ENCODE assay signal across 13 cellular contexts in the genomic region with DNA sequence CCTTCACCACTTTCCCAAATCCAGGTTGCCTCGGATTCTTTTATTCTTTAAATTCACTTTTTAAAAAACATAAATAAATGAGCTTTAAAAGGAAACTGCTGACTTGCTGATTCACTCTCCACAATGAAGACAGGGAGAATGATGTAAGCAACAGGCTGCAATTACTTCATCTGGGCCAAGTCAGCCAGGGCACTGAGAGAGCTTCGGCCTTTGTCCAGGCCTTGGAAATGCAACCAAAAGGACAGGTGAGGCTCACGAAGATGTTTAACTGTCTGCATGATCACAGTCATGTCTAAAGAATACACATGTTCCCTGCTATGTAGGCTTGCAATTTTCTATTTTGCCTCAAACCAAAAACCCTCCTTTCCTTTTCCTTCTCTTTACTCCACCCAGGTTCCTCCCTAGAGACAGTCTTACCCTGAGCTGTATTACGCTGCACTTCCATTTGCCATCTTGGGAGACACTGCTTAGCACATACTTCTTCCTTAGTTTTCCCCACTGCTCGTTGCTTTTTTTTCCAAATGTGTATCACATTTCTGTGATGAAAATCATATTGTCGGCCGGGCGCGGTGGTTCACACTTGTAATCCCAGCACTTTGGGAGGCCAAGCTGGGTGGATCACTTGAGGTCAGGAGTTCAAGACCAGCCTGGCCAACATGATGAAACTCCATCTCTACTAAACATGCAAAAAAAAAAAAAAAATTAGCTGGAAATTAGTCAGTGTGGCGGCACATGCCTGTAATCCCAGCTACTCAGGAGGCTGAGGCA. TPM values are rescaled to one million over a fixed set of nuclear protein-coding genes. Genes with fewer than 3 reads are reported as not detected.
DNase-seq lines count a peak whose midpoint lies in the region; ATAC-seq and TF ChIP-seq lines count a peak whose summit lies in the region.
"Had no signal": no experiment of that assay in that cellular context is flagged by ENCODE, and none has a peak within 500 bp of the region (broad histone marks: within the 10 kb centered on the region; RNA-seq: fewer than 3 reads in every experiment).

No MANE protein-coding gene starts in this region.

- TF ChIP-seq CTCF in AG09309 (IDR thresholded peaks at IDR 0.05; ENCODE audit: control insufficient read depth, insufficient read depth, low read depth, low read length, missing control alignments): no peak
- no peak for TF ChIP-seq CTCF in neural crest cell (conservative IDR thresholded peaks at IDR 0.05)

- no peaks in the 10 kb centered on the region for H3K36me3 Mint-ChIP-seq in neural crest cell (ENCODE audit: low read depth)
- peaks cover 0 to 1% (median 0%) of the 10 kb centered on the region in 3 donors for H3K36me3 Mint-ChIP-seq in naive thymus-derived CD8-positive, alpha-beta T cell

- H3K4me3 Mint-ChIP-seq in neural crest cell: no peak overlapping the region
- no peak overlapping the region for H3K4me3 Mint-ChIP-seq in naive thymus-derived CD8-positive, alpha-beta T cell

- H3K9me3 Mint-ChIP-seq in neural crest cell: no peaks in the 10 kb centered on the region
- H3K9me3 Mint-ChIP-seq in naive thymus-derived CD8-positive, alpha-beta T cell: no peaks in the 10 kb centered on the region

- POLR2A ChIA-PET in naive thymus-derived CD8-positive, alpha-beta T cell (lab: Charles Lee): no interaction called here

- H3K27me3 Mint-ChIP-seq in neural crest cell (ENCODE audit: low read depth): peaks cover 2% of the 10 kb centered on the region
- peaks cover 0 to 27% (median 3%) of the 10 kb centered on the region in 5 donors for H3K27me3 Mint-ChIP-seq in naive thymus-derived CD8-positive, alpha-beta T cell

- H3K27ac Mint-ChIP-seq in neural crest cell (ENCODE audit: unreplicated experiment): peak overlapping the region; percentile 64
- no peak overlapping the region for H3K27ac Mint-ChIP-seq in naive thymus-derived CD8-positive, alpha-beta T cell

- DNase-seq in AG09309 (ENCODE audit: low read depth) (peak; percentile 55), MV-4-11 (lab: John Stamatoyannopoulos, UW) (peak; percentile 39), epithelial cell of prostate (ENCODE audit: low read depth, low spot score) (no peak), neural crest cell (ENCODE audit: low read depth, low spot score) (no peak), NCI-H82 (lab: John Stamatoyannopoulos, UW) (no peak)
- no peak for DNase-seq in naive thymus-derived CD8-positive, alpha-beta T cell
- DNase-seq: activated CD4-positive, CD25-positive, alpha-beta regulatory T cell; Calu3; NCI-H446 had no signal

- no peak for ATAC-seq in naive thymus-derived CD8-positive, alpha-beta T cell
- ATAC-seq in GM19452 (IDR thresholded peaks at IDR 0.05; ENCODE audit: unreplicated experiment): no peak
- ATAC-seq in HG03280 (IDR thresholded peaks at IDR 0.05; ENCODE audit: unreplicated experiment): no peak

- no peak overlapping the region for H3K4me3 ChIP-seq in AG09309 (ENCODE audit: control insufficient read depth, low read depth, low read length)
- H3K4me3 ChIP-seq: cardiac muscle cell had no signal

- H3K27ac ChIP-seq in epithelial cell of prostate: peak overlapping the region; percentile 55
- H3K27ac ChIP-seq: cardiac muscle cell had no signal

- peaks cover 2% of the 10 kb centered on the region for H3K4me1 Mint-ChIP-seq in neural crest cell
- peaks cover 4 to 26% (median 7%) of the 10 kb centered on the region in 4 donors for H3K4me1 Mint-ChIP-seq in naive thymus-derived CD8-positive, alpha-beta T cell

RNA-seq across cellular contexts. Expression of gene POPDC2, which starts 29.6 kb away (rescaled TPM):
- 2.8 and 3.8 TPM in 2 replicates for total RNA-seq in neural crest cell
- 1 to 10 TPM; 4.6 to 8.4 TPM for total RNA-seq in naive thymus-derived CD8-positive, alpha-beta T cell
- 1 to 10 TPM; 1.1 to 2.6 (median 1.4) TPM for polyA plus RNA-seq in naive thymus-derived CD8-positive, alpha-beta T cell

RNA-seq across cellular contexts. Expression of gene PLA1A, which starts 33.1 kb away (rescaled TPM):
- not detected in 2 replicates for total RNA-seq in neural crest cell
- total RNA-seq in naive thymus-derived CD8-positive, alpha-beta T cell: not detected
- not detected for polyA plus RNA-seq in naive thymus-derived CD8-positive, alpha-beta T cell
- total RNA-seq: cardiac muscle cell had no signal
- polyA plus RNA-seq: keratinocyte had no signal

RNA-seq across cellular contexts. Expression of gene COX17, which starts 46.5 kb away (rescaled TPM):
- total RNA-seq in neural crest cell: 27.5 and 27.7 TPM in 2 replicates
- 10 to 100 TPM; 28.8 to 30.6 TPM for total RNA-seq in naive thymus-derived CD8-positive, alpha-beta T cell
- 10 to 100 TPM; 53.2 to 57.6 (median 56.4) TPM for polyA plus RNA-seq in naive thymus-derived CD8-positive, alpha-beta T cell

RNA-seq across cellular contexts. Expression of gene ADPRH, which starts 51.5 kb away (rescaled TPM):
- total RNA-seq in neural crest cell: 3.5 TPM in 2 replicates
- total RNA-seq in naive thymus-derived CD8-positive, alpha-beta T cell: 1 to 10 TPM; 1.5 to 2.6 TPM
- polyA plus RNA-seq in naive thymus-derived CD8-positive, alpha-beta T cell: under 1 TPM; 0.15 to 0.57 (median 0.28) TPM

Comparison
In these comparisons a context has a peak if more than half of its experiments do, and no peak if none do; other contexts are left out.
1. DNase-seq: peak in AG09309 (single experiment) and MV-4-11 (single experiment); none in epithelial cell of prostate (single experiment), neural crest cell (single experiment), naive thymus-derived CD8-positive, alpha-beta T cell (0 of 10) and NCI-H82 (single experiment).